12 cellular contexts compared by ENCODE assay signal in genomic region chr6:31575952-31576684, GRCh38. TPM values are rescaled to one million over a fixed set of nuclear protein-coding genes. Genes with fewer than 3 reads are reported as not detected.
DNase-seq lines count a peak whose midpoint lies in the region; ATAC-seq, FAIRE-seq and TF ChIP-seq lines count a peak whose summit lies in the region.
"Had no signal": no experiment of that assay in that cellular context is flagged by ENCODE, and none has a peak within 500 bp of the region (broad histone marks: within the 10 kb centered on the region; RNA-seq: fewer than 3 reads in every experiment).

No MANE protein-coding gene starts in this region.

- peak overlapping the region; percentile 93 for H3K4me3 Mint-ChIP-seq in activated naive CD8-positive, alpha-beta T cell treated with anti-CD3 and anti-CD28 coated beads for 36 hours
- no peak overlapping the region for H3K4me3 Mint-ChIP-seq in endothelial cell (ENCODE audit: unreplicated experiment)

- ATAC-seq in GM21619 (IDR thresholded peaks at IDR 0.05; ENCODE audit: unreplicated experiment): no peak
- ATAC-seq in GM21529 (IDR thresholded peaks at IDR 0.05; ENCODE audit: unreplicated experiment): no peak

- DNase-seq in GM19239 (ENCODE audit: insufficient read length, low spot score) (no peak), endothelial cell (ENCODE audit: low spot score) (no peak), NCI-H2081 (lab: John Stamatoyannopoulos, UW) (no peak)
- DNase-seq in activated naive CD8-positive, alpha-beta T cell treated with anti-CD3 and anti-CD28 coated beads for 36 hours: no peak
- DNase-seq: NCI-H2029, SW 1271 had no signal

- H3K27ac Mint-ChIP-seq in activated naive CD8-positive, alpha-beta T cell treated with anti-CD3 and anti-CD28 coated beads for 36 hours: peak overlapping the region; percentile 99
- H3K27ac Mint-ChIP-seq in endothelial cell (ENCODE audit: unreplicated experiment): no peak overlapping the region

- peaks cover 0 to 31% (median 17%) of the 10 kb centered on the region in 11 experiments; a peak in 15 of 22 replicates for H4K20me1 ChIP-seq in BLaER1 treated with 17β-estradiol and CSF1 and Interleukin-3, amounts not matched to agents 10 nM and 100 nM

- H3K4me1 Mint-ChIP-seq in activated naive CD8-positive, alpha-beta T cell treated with anti-CD3 and anti-CD28 coated beads for 36 hours: peaks cover 58% of the 10 kb centered on the region
- H3K4me1 Mint-ChIP-seq in endothelial cell (ENCODE audit: unreplicated experiment): peaks cover 18% of the 10 kb centered on the region

- FAIRE-seq in GM19239 (lab: Jason Lieb, UNC): peak; percentile 68
- FAIRE-seq: endothelial cell of umbilical vein had no signal

- no peak for TF ChIP-seq CTCF in endothelial cell (IDR thresholded peaks at IDR 0.05; ENCODE audit: unreplicated experiment)

- peak overlapping the region; percentile 90 to 100 (median 96) for H3K4me2 ChIP-seq in BLaER1 treated with 17β-estradiol and CSF1 and Interleukin-3, amounts not matched to agents 10 nM and 100 nM

- no peaks in the 10 kb centered on the region for H3K27me3 Mint-ChIP-seq in activated naive CD8-positive, alpha-beta T cell treated with anti-CD3 and anti-CD28 coated beads for 36 hours
- peaks cover 11% of the 10 kb centered on the region for H3K27me3 Mint-ChIP-seq in endothelial cell (ENCODE audit: unreplicated experiment)

- H3K36me3 Mint-ChIP-seq in activated naive CD8-positive, alpha-beta T cell treated with anti-CD3 and anti-CD28 coated beads for 36 hours: peaks cover 76% of the 10 kb centered on the region
- H3K36me3 Mint-ChIP-seq in endothelial cell (ENCODE audit: low read depth, unreplicated experiment): no peaks in the 10 kb centered on the region

- H3K27me3 ChIP-seq in BLaER1 treated with 17β-estradiol and CSF1 and Interleukin-3, amounts not matched to agents 10 nM and 100 nM: no peaks in the 10 kb centered on the region
- H3K27me3 ChIP-seq in muscle layer of duodenum (ENCODE audit: low read depth, low read length): no peaks in the 10 kb centered on the region

- H3K4me1 ChIP-seq in BLaER1 treated with 17β-estradiol and CSF1 and Interleukin-3, amounts not matched to agents 10 nM and 100 nM: peaks cover 82 to 97% (median 94%) of the 10 kb centered on the region in 10 experiments
- H3K4me1 ChIP-seq in muscle layer of duodenum (ENCODE audit: control insufficient read depth in 1 of 2, insufficient read depth in 2 of 2, low read length in 2 of 2): peaks cover 0 to 6% of the 10 kb centered on the region in 2 donors

- H3K36me3 ChIP-seq in BLaER1 treated with 17β-estradiol and CSF1 and Interleukin-3, amounts not matched to agents 10 nM and 100 nM: peaks cover 18 to 28% (median 26%) of the 10 kb centered on the region in 11 experiments
- no peaks in the 10 kb centered on the region for H3K36me3 ChIP-seq in muscle layer of duodenum (ENCODE audit: control insufficient read depth in 1 of 2, insufficient read depth in 2 of 2, low read length in 2 of 2)

- H3K4me3 ChIP-seq in BLaER1 treated with 17β-estradiol and CSF1 and Interleukin-3, amounts not matched to agents 10 nM and 100 nM: peak overlapping the region; percentile 71 to 89 (median 85)
- peak overlapping the region; percentile 32 to 45 for H3K4me3 ChIP-seq in muscle layer of duodenum (ENCODE audit: low read depth in 1 of 2, low read length in 2 of 2)

- no peaks in the 10 kb centered on the region for H3K9me3 ChIP-seq in BLaER1 treated with 17β-estradiol and CSF1 and Interleukin-3, amounts not matched to agents 10 nM and 100 nM (replicated peaks in 1 of 11)
- H3K9me3 ChIP-seq in muscle layer of duodenum (ENCODE audit: control insufficient read depth in 1 of 2, low read length in 2 of 2): no peaks in the 10 kb centered on the region

- peak overlapping the region; percentile 82 to 94 (median 87) for H3K9ac ChIP-seq in BLaER1 treated with 17β-estradiol and CSF1 and Interleukin-3, amounts not matched to agents 10 nM and 100 nM

- H3K9me3 Mint-ChIP-seq in activated naive CD8-positive, alpha-beta T cell treated with anti-CD3 and anti-CD28 coated beads for 36 hours: no peaks in the 10 kb centered on the region
- H3K9me3 Mint-ChIP-seq in endothelial cell (ENCODE audit: unreplicated experiment): no peaks in the 10 kb centered on the region

- H3K27ac ChIP-seq in BLaER1 treated with 17β-estradiol and CSF1 and Interleukin-3, amounts not matched to agents 10 nM and 100 nM: peak overlapping the region; percentile 35 to 93 (median 86); a peak in 21 of 22 replicates
- no peak overlapping the region for H3K27ac ChIP-seq in muscle layer of duodenum (ENCODE audit: low read length)

RNA-seq across cellular contexts. Expression of gene TNF, which starts 0.8 kb away (rescaled TPM):
- total RNA-seq in activated naive CD8-positive, alpha-beta T cell treated with anti-CD3 and anti-CD28 coated beads for 36 hours: 100 to 1,000 TPM; 114 to 115 TPM
- not detected for total RNA-seq in endothelial cell (ENCODE audit: unreplicated experiment)
- total RNA-seq: endothelial cell of umbilical vein had no signal

RNA-seq across cellular contexts. Expression of gene LTA, which starts 4.0 kb away (rescaled TPM):
- total RNA-seq in activated naive CD8-positive, alpha-beta T cell treated with anti-CD3 and anti-CD28 coated beads for 36 hours: 100 to 1,000 TPM; 328 to 335 TPM
- total RNA-seq in endothelial cell (ENCODE audit: unreplicated experiment): not detected

RNA-seq across cellular contexts. Expression of gene LTB, which starts 6.1 kb away (rescaled TPM):
- total RNA-seq in activated naive CD8-positive, alpha-beta T cell treated with anti-CD3 and anti-CD28 coated beads for 36 hours: 100 to 1,000 TPM; 273 TPM
- not detected for total RNA-seq in endothelial cell (ENCODE audit: unreplicated experiment)

RNA-seq across cellular contexts. Expression of gene LST1, which starts 10.0 kb away (rescaled TPM):
- total RNA-seq in activated naive CD8-positive, alpha-beta T cell treated with anti-CD3 and anti-CD28 coated beads for 36 hours: 10 to 100 TPM; 29.1 TPM
- total RNA-seq in endothelial cell (ENCODE audit: unreplicated experiment): 1.7 TPM

RNA-seq across cellular contexts. Expression of gene NCR3, which starts 16.7 kb away (rescaled TPM):
- 10 to 100 TPM; 28.7 to 31.2 TPM for total RNA-seq in activated naive CD8-positive, alpha-beta T cell treated with anti-CD3 and anti-CD28 coated beads for 36 hours
- not detected for total RNA-seq in endothelial cell (ENCODE audit: unreplicated experiment)
- total RNA-seq: Daoy, endothelial cell of umbilical vein had no signal

Comparison
In these comparisons a context has a peak if more than half of its experiments do, and no peak if none do; other contexts are left out.
1. RNA of gene TNF, which starts 0.8 kb away (total RNA-seq): 114 to 115 TPM in activated naive CD8-positive, alpha-beta T cell treated with anti-CD3 and anti-CD28 coated beads for 36 hours; not detected in endothelial cell (single experiment); every median in the first group is over 100 times any median in the second.
2. RNA of gene LTA, which starts 4.0 kb away (total RNA-seq): 328 to 335 TPM in activated naive CD8-positive, alpha-beta T cell treated with anti-CD3 and anti-CD28 coated beads for 36 hours; not detected in endothelial cell (single experiment); every median in the first group is over 100 times any median in the second.
3. RNA of gene LTB, which starts 6.1 kb away (total RNA-seq): 273 TPM in activated naive CD8-positive, alpha-beta T cell treated with anti-CD3 and anti-CD28 coated beads for 36 hours; not detected in endothelial cell (single experiment); every median in the first group is over 100 times any median in the second.